Comparison of ENCODE assay signal across 10 cellular contexts in genomic region chr12:45231515-45232145, GRCh38. TPM values are rescaled to one million over a fixed set of nuclear protein-coding genes. Genes with fewer than 3 reads are reported as not detected.
DNase-seq lines count a peak whose midpoint lies in the region; ATAC-seq, FAIRE-seq and TF ChIP-seq lines count a peak whose summit lies in the region.
"Had no signal": no experiment of that assay in that cellular context is flagged by ENCODE, and none has a peak within 500 bp of the region (broad histone marks: within the 10 kb centered on the region; RNA-seq: fewer than 3 reads in every experiment).

No MANE protein-coding gene starts in this region.

- intact Hi-C loops in left ventricle myocardium inferior (cut with micrococcal nuclease) (no loop called here), right cardiac atrium (cut with DNase I) (no loop called here), adrenal gland (cut with DNase I) (no loop called here), kidney (cut with DNase I) (no loop called here), upper lobe of right lung (cut with DNase I) (no loop called here)

- no peak for DNase-seq in left ventricle myocardium inferior
- no peak for DNase-seq in right cardiac atrium
- DNase-seq in adrenal gland: no peak
- no peak for DNase-seq in kidney
- no peak for DNase-seq in upper lobe of right lung
- no peak for DNase-seq in T-helper 1 cell
- DNase-seq: activated gamma-delta T cell treated with Interleukin-2 at 50 U/mL for 16 hours; CD4-positive, alpha-beta T cell had no signal

- WGBS in right cardiac atrium: 44% methylated on average over 3 of the region's 3 CpGs
- WGBS in adrenal gland, 4 donors: 32 to 48% (median 39%) methylated on average over 3 of the region's 3 CpGs

- H3K4me3 ChIP-seq in left ventricle myocardium inferior (no peak overlapping the region), right cardiac atrium (ENCODE audit: low read length) (no peak overlapping the region), adrenal gland (no peak overlapping the region), kidney (ENCODE audit: low read length in 2 of 2) (no peak overlapping the region), upper lobe of right lung (no peak overlapping the region)

- FAIRE-seq in kidney (lab: Jason Lieb, UNC): no peak

- H3K27me3 ChIP-seq in left ventricle myocardium inferior (ENCODE audit: low read depth): no peaks in the 10 kb centered on the region
- H3K27me3 ChIP-seq in right cardiac atrium (ENCODE audit: control insufficient read depth, insufficient read depth): no peaks in the 10 kb centered on the region
- no peaks in the 10 kb centered on the region for H3K27me3 ChIP-seq in adrenal gland
- no peaks in the 10 kb centered on the region for H3K27me3 ChIP-seq in upper lobe of right lung

- H3K36me3 ChIP-seq in left ventricle myocardium inferior (no peaks in the 10 kb centered on the region), adrenal gland (replicated peaks in 1 of 2) (no peaks in the 10 kb centered on the region), kidney (ENCODE audit: control insufficient read depth in 1 of 2, insufficient read depth in 2 of 2, low read length in 2 of 2) (no peaks in the 10 kb centered on the region), upper lobe of right lung (no peaks in the 10 kb centered on the region)

- TF ChIP-seq CTCF in left ventricle myocardium inferior (IDR thresholded peaks at IDR 0.05; ENCODE audit: borderline replicate concordance): no peak
- TF ChIP-seq CTCF in adrenal gland (IDR thresholded peaks at IDR 0.05): no peak
- no peak for TF ChIP-seq CTCF in kidney (IDR thresholded peaks at IDR 0.05; ENCODE audit: borderline replicate concordance, extremely low read depth, insufficient read depth)
- TF ChIP-seq CTCF in upper lobe of right lung (IDR thresholded peaks at IDR 0.05): no peak

- ATAC-seq in right cardiac atrium: no peak
- no peak for ATAC-seq in upper lobe of right lung
- no peak for ATAC-seq in GM19023 (IDR thresholded peaks at IDR 0.05; ENCODE audit: unreplicated experiment)
- ATAC-seq in HG02571 (IDR thresholded peaks at IDR 0.05; ENCODE audit: unreplicated experiment): no peak

- H3K4me1 ChIP-seq in left ventricle myocardium inferior (peaks cover 62% of the 10 kb centered on the region), right cardiac atrium (ENCODE audit: control insufficient read depth, insufficient read depth, low read length) (peaks cover 17% of the 10 kb centered on the region), adrenal gland (replicated peaks in 1 of 2) (peaks cover 46 to 55% of the 10 kb centered on the region in 2 donors), kidney (ENCODE audit: control insufficient read depth in 1 of 2, insufficient read depth in 1 of 2, low read depth in 1 of 2, low read length in 2 of 2) (peaks cover 22 to 23% of the 10 kb centered on the region in 2 donors), upper lobe of right lung (peaks cover 42% of the 10 kb centered on the region)

- H3K9ac ChIP-seq in kidney (ENCODE audit: low read length in 2 of 2): no peak overlapping the region

- TF ChIP-seq POLR2A in adrenal gland (IDR thresholded peaks at IDR 0.05): no peak

- H3K9me3 ChIP-seq in left ventricle myocardium inferior (replicated peaks): no peaks in the 10 kb centered on the region
- H3K9me3 ChIP-seq in right cardiac atrium (ENCODE audit: control insufficient read depth, low read length): no peaks in the 10 kb centered on the region
- no peaks in the 10 kb centered on the region for H3K9me3 ChIP-seq in adrenal gland (replicated peaks in 1 of 3)
- no peaks in the 10 kb centered on the region for H3K9me3 ChIP-seq in kidney (ENCODE audit: control insufficient read depth in 1 of 2, low read length in 2 of 2)
- no peaks in the 10 kb centered on the region for H3K9me3 ChIP-seq in upper lobe of right lung

- H3K27ac ChIP-seq in left ventricle myocardium inferior (replicated peaks) (peak overlapping the region; percentile 86), right cardiac atrium (ENCODE audit: low read length) (no peak overlapping the region), adrenal gland (peak overlapping the region; percentile 66 to 93 (median 83)), kidney (ENCODE audit: low read depth in 2 of 2, low read length in 2 of 2) (peak overlapping the region; percentile 15 to 65), upper lobe of right lung (peak overlapping the region; percentile 15)

RNA-seq across cellular contexts. Expression of gene ANO6, which starts 15.7 kb away (rescaled TPM):
- total RNA-seq in left ventricle myocardium inferior: 46.2 TPM
- 10 to 100 TPM; 42.2 to 51.0 (median 47.5) TPM for total RNA-seq in right cardiac atrium
- 14.4 TPM for polyA plus RNA-seq in right cardiac atrium
- 10 to 100 TPM; 51.3 to 92.3 (median 67.5) TPM for total RNA-seq in adrenal gland
- 10 to 100 TPM in 1 of 3 donors, 1 to 10 TPM in 2; 7.5 to 37.0 (median 7.5) TPM for polyA plus RNA-seq in adrenal gland
- 46.3 TPM for total RNA-seq in kidney
- 17.2 TPM for polyA plus RNA-seq in kidney (ENCODE audit: insufficient read depth, low read depth, low replicate concordance)
- total RNA-seq in upper lobe of right lung: 85.0 TPM
